In the genomic region with DNA sequence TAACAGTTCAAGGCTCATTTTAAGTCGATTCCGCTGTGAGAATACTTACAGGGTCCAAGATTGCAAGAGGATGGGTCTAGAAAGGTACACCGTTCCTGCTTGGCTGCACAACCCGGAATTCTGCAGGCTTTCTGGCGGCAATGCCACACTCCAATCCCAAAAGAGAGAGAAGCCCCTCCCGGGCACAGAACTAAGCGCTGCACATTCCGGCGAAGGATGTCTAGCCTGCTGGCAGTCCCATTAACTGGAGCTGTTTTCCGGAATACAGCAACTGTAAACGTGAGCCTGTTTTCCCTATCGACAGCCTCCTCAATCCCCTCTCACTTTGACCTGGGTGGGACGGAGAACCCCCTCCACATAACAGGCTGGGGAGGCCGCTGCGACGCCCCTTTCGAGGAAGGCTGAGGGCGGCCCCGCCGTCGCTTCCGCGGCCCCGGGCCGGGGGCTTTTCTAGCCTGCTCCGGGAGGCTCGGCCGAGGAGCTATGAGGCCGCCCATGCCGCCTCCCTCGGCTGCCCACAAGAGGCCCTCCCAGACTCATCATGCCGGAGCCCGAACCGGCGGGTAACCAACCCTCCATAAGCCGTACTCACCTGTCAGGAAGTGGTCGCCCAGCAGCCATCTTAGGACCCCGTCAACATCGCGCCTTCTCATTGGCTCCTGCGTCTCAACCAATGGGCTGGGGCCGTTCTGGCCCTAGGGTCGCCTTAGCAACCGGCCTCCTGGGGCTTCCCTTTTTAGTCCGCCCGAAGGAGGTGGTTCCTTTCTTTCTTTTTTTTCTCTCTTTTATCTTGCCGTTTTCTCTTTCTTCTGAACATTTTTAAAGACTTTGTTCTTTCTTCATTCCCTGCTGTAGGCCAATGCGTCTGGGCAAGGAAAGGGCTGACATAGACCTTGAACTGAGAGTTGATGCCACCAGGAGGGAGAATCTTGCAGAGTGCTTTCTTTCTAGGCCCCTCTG, we compare ENCODE assay signal across 8 cellular contexts. TPM values are rescaled to one million over a fixed set of nuclear protein-coding genes. Genes with fewer than 3 reads are reported as not detected.
DNase-seq lines count a peak whose midpoint lies in the region; ATAC-seq, FAIRE-seq and TF ChIP-seq lines count a peak whose summit lies in the region.

TSS of gene FAM204A (minus strand) at position 647 of the 960 bp plus-strand sequence. CDS start 5,909 bp downstream, outside the sequence.

- DNase-seq in NCI-H2029 (lab: John Stamatoyannopoulos, UW) (peak; percentile 75), T-helper 22 cell (ENCODE audit: low read depth) (peak; percentile 91), astrocyte (ENCODE audit: low read depth) (peak; percentile 84), hepatic stellate cell (ENCODE audit: low spot score) (peak; percentile 97), aorta (peak; percentile 96 to 97)

- H3K9ac ChIP-seq in astrocyte (ENCODE audit: low read length) (peak within 1 kb of the TSS; percentile 90), rectal smooth muscle tissue (ENCODE audit: low read length) (peak within 1 kb of the TSS; percentile 91)

- peak; percentile 100 for ATAC-seq in GM18505 (IDR thresholded peaks at IDR 0.05; ENCODE audit: unreplicated experiment)
- ATAC-seq in HG02973 (IDR thresholded peaks at IDR 0.05; ENCODE audit: unreplicated experiment): peak; percentile 100
- ATAC-seq in aorta (ENCODE audit: low FRiP score): peak; percentile 100

- peak; percentile 83 for TF ChIP-seq POLR2A in GM18505 (IDR thresholded peaks at IDR 0.05; ENCODE audit: borderline replicate concordance, extremely low read depth, insufficient read depth, insufficient read length)

- H3K4me3 ChIP-seq in astrocyte (ENCODE audit: insufficient read depth, low read depth, low read length) (peak within 1 kb of the TSS; percentile 87), rectal smooth muscle tissue (ENCODE audit: low read length) (peak within 1 kb of the TSS; percentile 98), aorta (ENCODE audit: low read length in 2 of 2) (peak within 1 kb of the TSS; percentile 94 to 96)

- peaks cover 48% of the 10 kb centered on the region for H3K79me2 ChIP-seq in astrocyte (ENCODE audit: insufficient read depth, low read length)

- peak within 1 kb of the TSS; percentile 91 for H3K4me2 ChIP-seq in astrocyte (ENCODE audit: low read length)

- H2AFZ ChIP-seq in astrocyte (ENCODE audit: low read depth, low read length): peak within 1 kb of the TSS; percentile 96

- H3K4me1 Mint-ChIP-seq in astrocyte (ENCODE audit: low read depth, unreplicated experiment): peaks cover 14% of the 10 kb centered on the region

- FAIRE-seq in astrocyte (lab: Jason Lieb, UNC): no peak

- H4K20me1 ChIP-seq in astrocyte (ENCODE audit: insufficient read depth, low read length): peaks cover 23% of the 10 kb centered on the region

- H3K27me3 ChIP-seq in astrocyte (ENCODE audit: insufficient read depth, low read length) (no peaks in the 10 kb centered on the region), rectal smooth muscle tissue (ENCODE audit: control insufficient read depth, insufficient read depth, low read length) (no peaks in the 10 kb centered on the region), aorta (ENCODE audit: control insufficient read depth in 1 of 2, insufficient read depth in 2 of 2, low read length in 1 of 2) (no peaks in the 10 kb centered on the region)

- H3K36me3 Mint-ChIP-seq in astrocyte (ENCODE audit: low read depth, unreplicated experiment): no peaks in the 10 kb centered on the region

- H3K36me3 ChIP-seq in astrocyte (ENCODE audit: insufficient read depth, low read length): no peaks in the 10 kb centered on the region
- no peaks in the 10 kb centered on the region for H3K36me3 ChIP-seq in rectal smooth muscle tissue (ENCODE audit: control insufficient read depth, insufficient read depth, low read length)
- H3K36me3 ChIP-seq in aorta (ENCODE audit: control insufficient read depth in 1 of 2, insufficient read depth in 2 of 2, low read length in 1 of 2): no peaks in the 10 kb centered on the region

- H3K27ac Mint-ChIP-seq in astrocyte (ENCODE audit: unreplicated experiment): peak within 1 kb of the TSS; percentile 90

- H3K27ac ChIP-seq in astrocyte (ENCODE audit: low read depth, low read length) (peak within 1 kb of the TSS; percentile 69), rectal smooth muscle tissue (ENCODE audit: low read depth, low read length) (no peak within 1 kb of the TSS), aorta (ENCODE audit: low read depth in 1 of 2, low read length in 2 of 2) (peak within 1 kb of the TSS; percentile 45 to 61)

- H3K9me3 Mint-ChIP-seq in astrocyte (ENCODE audit: unreplicated experiment): no peaks in the 10 kb centered on the region

- no peaks in the 10 kb centered on the region for H3K27me3 Mint-ChIP-seq in astrocyte (ENCODE audit: low read depth, unreplicated experiment)

- TF ChIP-seq CTCF in astrocyte (IDR thresholded peaks at IDR 0.05; ENCODE audit: insufficient read depth, low read depth, low read length): no peak

- 0% methylated on average over 48 of the region's 48 CpGs for WGBS in aorta, 2 donors

- H3K4me1 ChIP-seq in astrocyte (ENCODE audit: insufficient read depth, low read length) (no peaks in the 10 kb centered on the region), rectal smooth muscle tissue (ENCODE audit: control insufficient read depth, insufficient read depth, low read length) (peaks cover 2% of the 10 kb centered on the region), aorta (ENCODE audit: control insufficient read depth in 1 of 2, insufficient read depth in 2 of 2, low read length in 2 of 2) (peaks cover 0 to 3% of the 10 kb centered on the region in 2 donors)

- intact Hi-C loops in aorta (cut with DNase I): loop anchor here in 1 of 2 donors (5.0 kb wide), 1 partner anchor 35 kb away; no protein-coding TSS in a partner anchor

- H3K9me3 ChIP-seq in astrocyte (ENCODE audit: insufficient read depth, low read depth, low read length) (no peaks in the 10 kb centered on the region), aorta (ENCODE audit: control insufficient read depth, low read length) (no peaks in the 10 kb centered on the region)

- H3K4me3 Mint-ChIP-seq in astrocyte (ENCODE audit: unreplicated experiment): peak within 1 kb of the TSS; percentile 98

RNA-seq across cellular contexts. Expression of gene FAM204A, which starts in this region (rescaled TPM):
- total RNA-seq in astrocyte (60.2 and 62.7 TPM in 2 replicates), aorta (10 to 100 TPM; 60.5 to 66.5 TPM)
- 100 to 1,000 TPM in 1 of 2 donors, 10 to 100 TPM in 1; 54.4 to 117 TPM for polyA plus RNA-seq in aorta
